15 cellular contexts compared by ENCODE assay signal in the genomic region with DNA sequence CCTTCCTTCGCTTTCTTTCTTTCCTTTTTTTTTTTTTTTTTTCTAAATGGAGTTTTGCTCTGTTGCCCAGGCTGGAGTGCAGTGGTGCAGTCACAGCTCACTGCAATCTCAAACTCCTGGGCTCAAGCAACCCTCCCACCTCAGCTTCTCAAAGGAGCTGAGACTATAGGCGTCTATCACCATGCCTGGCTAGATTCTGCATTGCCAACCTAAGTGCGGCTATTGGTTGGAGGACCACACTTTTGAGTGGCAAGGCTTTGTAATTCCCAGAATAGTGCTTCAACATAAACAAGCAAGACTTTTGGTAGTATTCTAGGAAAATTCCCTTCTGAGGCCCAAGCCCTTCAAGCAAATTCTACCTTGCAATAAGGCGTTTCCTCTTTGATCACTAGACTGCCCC.
DNase-seq lines count a peak whose midpoint lies in the region; ATAC-seq and TF ChIP-seq lines count a peak whose summit lies in the region.
"Had no signal": no experiment of that assay in that cellular context is flagged by ENCODE, and none has a peak within 500 bp of the region (broad histone marks: within the 10 kb centered on the region; RNA-seq: fewer than 3 reads in every experiment).

No MANE protein-coding gene starts in this region.

- H3K36me3 ChIP-seq in heart right ventricle (no peaks in the 10 kb centered on the region), thoracic aorta (no peaks in the 10 kb centered on the region), osteoblast (ENCODE audit: insufficient read depth, low read length) (no peaks in the 10 kb centered on the region)
- H3K36me3 ChIP-seq: BE2C, ovary had no signal

- H3K27me3 Mint-ChIP-seq in activated CD4-positive, alpha-beta memory T cell treated with anti-CD3 and anti-CD28 coated beads, Interleukin-2, amount 10 ng/mL, durations not matched to agents 7 days and 5 days = no peaks in the 10 kb centered on the region
- H3K27me3 Mint-ChIP-seq: stimulated activated memory B cell treated with anti-CD40 and anti-IgM and Interleukin-4, amounts not matched to agents 10 μg/mL and 1 μg/mL and 100 μg/mL, for 72 hours had no signal

- no peak overlapping the region for H3K4me3 ChIP-seq in heart right ventricle
- H3K4me3 ChIP-seq in thoracic aorta = no peak overlapping the region
- H3K4me3 ChIP-seq in osteoblast (ENCODE audit: insufficient read depth, low read length) = no peak overlapping the region
- H3K4me3 ChIP-seq: ovary had no signal

- 74 to 84% methylated on average over 4 of the region's 4 CpGs for WGBS in heart right ventricle, 2 donors

- H3K27ac ChIP-seq in heart right ventricle (peak overlapping the region in 8 of 10 donors; percentile 40 to 84 (median 82)), thoracic aorta (peak overlapping the region; percentile 90 to 91), osteoblast (ENCODE audit: low read depth, low read length) (no peak overlapping the region)
- H3K27ac ChIP-seq: ovary had no signal

- H3K4me2 ChIP-seq in osteoblast (ENCODE audit: insufficient read depth, low read length) = no peak overlapping the region

- peaks cover 70% of the 10 kb centered on the region for H3K4me1 Mint-ChIP-seq in activated CD4-positive, alpha-beta memory T cell treated with anti-CD3 and anti-CD28 coated beads, Interleukin-2, amount 10 ng/mL, durations not matched to agents 7 days and 5 days

- DNase-seq in heart right ventricle (no peak), cardiac septum (ENCODE audit: low spot score) (no peak), kidney glomerular epithelial cell (lab: John Stamatoyannopoulos, UW) (peak; percentile 39), thoracic aorta (ENCODE audit: low spot score) (no peak), NCI-H1092 treated with DMSO at 0.1 percent for 48 hours (lab: John Stamatoyannopoulos, UW) (no peak), osteoblast (ENCODE audit: insufficient read length, low spot score, missing footprints) (no peak)
- DNase-seq in activated CD4-positive, alpha-beta memory T cell treated with anti-CD3 and anti-CD28 coated beads, Interleukin-2, amount 10 ng/mL, durations not matched to agents 7 days and 5 days = peak; percentile 24
- DNase-seq: BE2C; GOT3; head of caudate nucleus; NCI-H2227 treated with DMSO at 0.1 percent for 48 hours; ovary; stimulated activated CD4-positive, alpha-beta T cell treated with anti-CD3 and anti-CD28 coated beads, Interleukin-1b, Interleukin-23, amount 100 ng/mL, for 48 hours had no signal

- peak overlapping the region; percentile 77 for H3K27ac Mint-ChIP-seq in activated CD4-positive, alpha-beta memory T cell treated with anti-CD3 and anti-CD28 coated beads, Interleukin-2, amount 10 ng/mL, durations not matched to agents 7 days and 5 days

- H3K4me3 Mint-ChIP-seq in activated CD4-positive, alpha-beta memory T cell treated with anti-CD3 and anti-CD28 coated beads, Interleukin-2, amount 10 ng/mL, durations not matched to agents 7 days and 5 days = no peak overlapping the region
- H3K4me3 Mint-ChIP-seq: stimulated activated memory B cell treated with anti-CD40 and anti-IgM and Interleukin-4, amounts not matched to agents 10 μg/mL and 1 μg/mL and 100 μg/mL, for 72 hours had no signal

- H3K9me3 ChIP-seq in heart right ventricle (no peaks in the 10 kb centered on the region), thoracic aorta (no peaks in the 10 kb centered on the region), osteoblast (ENCODE audit: low read depth, low read length) (no peaks in the 10 kb centered on the region)
- H3K9me3 ChIP-seq: BE2C, ovary had no signal

- ATAC-seq in heart right ventricle = no peak
- no peak for ATAC-seq in thoracic aorta (ENCODE audit: insufficient number of reproducible peaks, low FRiP score, low read depth)
- no peak for ATAC-seq in HG03378 (IDR thresholded peaks at IDR 0.05; ENCODE audit: unreplicated experiment)
- ATAC-seq: stimulated activated memory B cell treated with anti-CD40 and anti-IgM and Interleukin-4, amounts not matched to agents 10 μg/mL and 1 μg/mL and 100 μg/mL, for 72 hours had no signal

- H3K4me1 ChIP-seq in heart right ventricle = peaks cover 5 to 73% (median 35%) of the 10 kb centered on the region in 9 donors
- peaks cover 26 to 59% of the 10 kb centered on the region in 2 donors for H3K4me1 ChIP-seq in thoracic aorta (ENCODE audit: control insufficient read depth in 1 of 2, low read depth in 2 of 2)
- peaks cover 19% of the 10 kb centered on the region for H3K4me1 ChIP-seq in osteoblast (ENCODE audit: insufficient read depth, low read length)

- no peaks in the 10 kb centered on the region for H3K79me2 ChIP-seq in osteoblast (ENCODE audit: insufficient read depth, low read length)

- H3K27me3 ChIP-seq in heart right ventricle (no peaks in the 10 kb centered on the region), thoracic aorta (replicated peaks; ENCODE audit: insufficient read depth) (no peaks in the 10 kb centered on the region), osteoblast (ENCODE audit: insufficient read depth, low read length) (no peaks in the 10 kb centered on the region)
- H3K27me3 ChIP-seq: BE2C, ovary had no signal

- no peaks in the 10 kb centered on the region for H4K20me1 ChIP-seq in osteoblast (ENCODE audit: insufficient read depth, low read length)

- H3K36me3 Mint-ChIP-seq in activated CD4-positive, alpha-beta memory T cell treated with anti-CD3 and anti-CD28 coated beads, Interleukin-2, amount 10 ng/mL, durations not matched to agents 7 days and 5 days (ENCODE audit: low read depth) = no peaks in the 10 kb centered on the region
- H3K36me3 Mint-ChIP-seq: stimulated activated memory B cell treated with anti-CD40 and anti-IgM and Interleukin-4, amounts not matched to agents 10 μg/mL and 1 μg/mL and 100 μg/mL, for 72 hours had no signal

- no peaks in the 10 kb centered on the region for H3K9me3 Mint-ChIP-seq in activated CD4-positive, alpha-beta memory T cell treated with anti-CD3 and anti-CD28 coated beads, Interleukin-2, amount 10 ng/mL, durations not matched to agents 7 days and 5 days
- H3K9me3 Mint-ChIP-seq: stimulated activated memory B cell treated with anti-CD40 and anti-IgM and Interleukin-4, amounts not matched to agents 10 μg/mL and 1 μg/mL and 100 μg/mL, for 72 hours had no signal

- TF ChIP-seq CTCF in heart right ventricle (IDR thresholded peaks at IDR 0.05) (no peak), thoracic aorta (IDR thresholded peaks at IDR 0.05) (no peak), osteoblast (IDR thresholded peaks at IDR 0.05; ENCODE audit: extremely low read depth, low read depth, low read length) (no peak)

- POLR2A ChIA-PET in activated CD4-positive, alpha-beta memory T cell treated with anti-CD3 and anti-CD28 coated beads, Interleukin-2, amount 10 ng/mL, durations not matched to agents 7 days and 5 days (lab: Charles Lee) = interaction anchor here (1.1 to 3.5 kb wide), 7 partner anchors 11 to 128 kb away, joined by 4 to 26 read pairs (median 6); no protein-coding TSS in a partner anchor

- intact Hi-C loops in heart right ventricle (cut with DNase I) = loop anchor here in 3 of 10 donors (5.0 kb wide), 3 partner anchors 72 to 127 kb away; no protein-coding TSS in a partner anchor
- intact Hi-C loops in cardiac septum (cut with DNase I) = no loop called here

- CTCF ChIA-PET in activated CD4-positive, alpha-beta memory T cell treated with anti-CD3 and anti-CD28 coated beads, Interleukin-2, amount 10 ng/mL, durations not matched to agents 7 days and 5 days (lab: Charles Lee) = interaction anchor here (0.6 to 11.5 kb wide), 15 partner anchors 8 to 1793 kb away, joined by 3 to 192 read pairs (median 4); a partner anchor contains a TSS

- no peak overlapping the region for H2AFZ ChIP-seq in osteoblast (ENCODE audit: low read length)

Comparison
In these comparisons a context has a peak if more than half of its experiments do, and no peak if none do; other contexts are left out.
1. DNase-seq: peak in activated CD4-positive, alpha-beta memory T cell treated with anti-CD3 and anti-CD28 coated beads, Interleukin-2, amount 10 ng/mL, durations not matched to agents 7 days and 5 days (single experiment) and kidney glomerular epithelial cell (single experiment); none in heart right ventricle (0 of 2), cardiac septum (single experiment), thoracic aorta (single experiment), NCI-H1092 treated with DMSO at 0.1 percent for 48 hours (single experiment) and osteoblast (single experiment).